In genomic region chr9:106700676-106701075, GRCh38 we compare ENCODE assay signal across 17 cellular contexts.
"Had no signal": no experiment of that assay in that cellular context is flagged by ENCODE, and none has a peak within 500 bp of the region (broad histone marks: within the 10 kb centered on the region; RNA-seq: fewer than 3 reads in every experiment).

No MANE protein-coding gene starts in this region.

- H3K27me3 ChIP-seq: body of pancreas, gastrocnemius medialis, heart left ventricle, neural progenitor cell, thyroid gland had no signal

- H3K4me3 ChIP-seq: body of pancreas, gastrocnemius medialis, heart left ventricle, mucosa of descending colon, neural progenitor cell, thyroid gland had no signal

- H2AFZ ChIP-seq: neural progenitor cell had no signal

- H3K4me2 ChIP-seq: neural progenitor cell had no signal

- H3K9ac ChIP-seq: neural progenitor cell had no signal

- H3K36me3 ChIP-seq: gastrocnemius medialis, heart left ventricle, neural progenitor cell, thyroid gland had no signal

- H3K4me1 ChIP-seq: neural progenitor cell had no signal

- DNase-seq: activated CD4-positive, alpha-beta T cell treated with anti-CD3 and anti-CD28 coated beads, Interleukin-2, amount 50 U/mL, for 4 hours; activated gamma-delta T cell treated with Interleukin-2 at 50 U/mL for 16 hours; amygdala; body of pancreas; cerebellar nuclear complex; effector memory CD4-positive, alpha-beta T cell; gastrocnemius medialis; heart left ventricle; mesenchymal stem cell; mucosa of descending colon; naive thymus-derived CD4-positive, alpha-beta T cell; stimulated activated CD4-positive, alpha-beta T cell treated with anti-CD3 and anti-CD28 coated beads, Interleukin-12 subunit alpha, Interleukin-12 subunit beta, amount 100 ng/mL, for 4 hours; stimulated activated CD4-positive, alpha-beta T cell treated with anti-CD3 and anti-CD28 coated beads, Interleukin-1b, Interleukin-23, amount 100 ng/mL, for 48 hours; stimulated activated CD8-positive, alpha-beta memory T cell treated with anti-CD3 and anti-CD28 coated beads, Interleukin-4, amount 100 ng/mL, for 48 hours; stimulated activated naive CD4-positive, alpha-beta T cell; thyroid gland had no signal

- H3K27ac ChIP-seq: body of pancreas, gastrocnemius medialis, heart left ventricle, neural progenitor cell, thyroid gland had no signal

- H3K9me3 ChIP-seq: body of pancreas, gastrocnemius medialis, mucosa of descending colon, thyroid gland had no signal
